In the genomic region with DNA sequence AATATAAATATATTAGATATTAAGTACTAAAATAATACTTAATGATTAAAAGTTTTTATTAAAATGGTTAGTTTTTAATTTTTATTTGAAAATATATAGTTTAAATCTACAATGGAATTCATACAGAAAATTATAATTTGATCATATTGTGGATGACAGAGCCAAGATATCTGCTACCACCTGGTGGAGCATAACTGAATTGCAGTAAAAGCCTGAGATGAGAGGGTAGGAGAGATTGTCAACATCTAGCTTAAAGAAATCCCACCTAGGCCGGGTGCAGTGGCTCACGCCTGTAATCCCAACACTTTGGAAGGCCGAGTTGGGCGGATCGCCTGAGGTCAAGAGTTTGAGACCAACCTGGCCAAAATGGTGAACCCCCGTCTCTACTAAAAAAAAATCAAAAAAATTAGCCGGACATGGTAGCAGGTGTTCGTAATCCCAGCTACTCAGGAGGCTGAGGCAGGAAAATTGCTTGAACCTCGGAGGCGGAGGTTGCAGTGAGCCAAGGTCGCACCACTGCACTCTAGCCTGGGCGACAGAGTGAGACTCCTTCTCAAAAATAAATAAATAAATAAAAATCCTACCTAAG, we compare ENCODE assay signal across 8 cellular contexts. TPM values are rescaled to one million over a fixed set of nuclear protein-coding genes. Genes with fewer than 3 reads are reported as not detected.
DNase-seq lines count a peak whose midpoint lies in the region; ATAC-seq and TF ChIP-seq lines count a peak whose summit lies in the region.

No MANE protein-coding gene starts in this region.

- H3K36me3 Mint-ChIP-seq in endodermal cell (ENCODE audit: low read depth): no peaks in the 10 kb centered on the region
- peaks cover 4% of the 10 kb centered on the region for H3K36me3 Mint-ChIP-seq in stimulated activated memory B cell treated with anti-CD40 and anti-IgM and Interleukin-4, amounts not matched to agents 10 μg/mL and 1 μg/mL and 100 μg/mL, for 72 hours

- peaks cover 49% of the 10 kb centered on the region for H3K27me3 ChIP-seq in endodermal cell (ENCODE audit: control insufficient read depth, insufficient read depth, low read length, poor library complexity, severe bottlenecking)

- peak; percentile 62 for TF ChIP-seq CTCF in GM12872 (IDR thresholded peaks at IDR 0.05; ENCODE audit: insufficient read depth, low read depth, low read length)
- 0 out of 2 replicates have a peak, but pooled peaks have one; percentile 18 for TF ChIP-seq CTCF in RWPE1 (conservative IDR thresholded peaks at IDR 0.05; ENCODE audit: low read depth)
- TF ChIP-seq CTCF in endodermal cell (conservative IDR thresholded peaks at IDR 0.05): peak; percentile 91
- TF ChIP-seq CTCF in retinal pigment epithelial cell (conservative IDR thresholded peaks at IDR 0.05; ENCODE audit: low read depth, low read length): peak; percentile 71

- no peak overlapping the region for H3K9ac ChIP-seq in endodermal cell (ENCODE audit: extremely low read depth, low read length, poor library complexity, severe bottlenecking)

- in situ Hi-C loops in ACHN (cut with HindIII; ENCODE audit: low pct_ligation_motif_present, low pct_unique_long_range_greater_than_20kb, low sequenced_read_pairs): no loop called here

- no peaks in the 10 kb centered on the region for H3K36me3 ChIP-seq in endodermal cell (ENCODE audit: control insufficient read depth, insufficient read depth, low read length)

- peak; percentile 38 for DNase-seq in ACHN
- DNase-seq in RWPE1 (ENCODE audit: low spot score): no peak
- peak; percentile 74 for DNase-seq in endodermal cell
- no peak for DNase-seq in retinal pigment epithelial cell (ENCODE audit: low read depth)
- no peak for DNase-seq in NCI-H1436 (lab: John Stamatoyannopoulos, UW)

- no peaks in the 10 kb centered on the region for H3K4me1 ChIP-seq in endodermal cell (ENCODE audit: control insufficient read depth, insufficient read depth, low read length)

- CTCF ChIA-PET in RWPE1 (lab: Yijun Ruan, JAX): interaction anchor here (0.8 kb wide), 1 partner anchor 66 kb away, joined by 4 read pairs; no protein-coding TSS in a partner anchor

- no peak overlapping the region for H3K4me3 ChIP-seq in endodermal cell (ENCODE audit: low read length)
- H3K4me3 ChIP-seq in retinal pigment epithelial cell (ENCODE audit: low read length): no peak overlapping the region

- no peak overlapping the region for H3K4me3 Mint-ChIP-seq in endodermal cell
- H3K4me3 Mint-ChIP-seq in stimulated activated memory B cell treated with anti-CD40 and anti-IgM and Interleukin-4, amounts not matched to agents 10 μg/mL and 1 μg/mL and 100 μg/mL, for 72 hours: no peak overlapping the region

- ATAC-seq in GM21447 (IDR thresholded peaks at IDR 0.05; ENCODE audit: unreplicated experiment): no peak
- ATAC-seq in stimulated activated memory B cell treated with anti-CD40 and anti-IgM and Interleukin-4, amounts not matched to agents 10 μg/mL and 1 μg/mL and 100 μg/mL, for 72 hours: no peak

- POLR2A ChIA-PET in RWPE1 (lab: Yijun Ruan, JAX; ENCODE audit: low non-redundant PET): no interaction called here

- no peak overlapping the region for H3K27ac ChIP-seq in RWPE1
- no peak overlapping the region for H3K27ac ChIP-seq in endodermal cell (ENCODE audit: low read depth, low read length)

- H3K4me1 Mint-ChIP-seq in endodermal cell: no peaks in the 10 kb centered on the region
- H3K4me1 Mint-ChIP-seq in stimulated activated memory B cell treated with anti-CD40 and anti-IgM and Interleukin-4, amounts not matched to agents 10 μg/mL and 1 μg/mL and 100 μg/mL, for 72 hours: peaks cover 25% of the 10 kb centered on the region

- peaks cover 1% of the 10 kb centered on the region for H3K9me3 Mint-ChIP-seq in endodermal cell
- peaks cover 2% of the 10 kb centered on the region for H3K9me3 Mint-ChIP-seq in stimulated activated memory B cell treated with anti-CD40 and anti-IgM and Interleukin-4, amounts not matched to agents 10 μg/mL and 1 μg/mL and 100 μg/mL, for 72 hours

- WGBS in endodermal cell (ENCODE audit: insufficient coverage in 1 of 2, insufficient read length in 1 of 2), 2 experiments: 88 to 89% methylated on average over 12 of the region's 12 CpGs

- no peak overlapping the region for H3K27ac Mint-ChIP-seq in endodermal cell
- no peak overlapping the region for H3K27ac Mint-ChIP-seq in stimulated activated memory B cell treated with anti-CD40 and anti-IgM and Interleukin-4, amounts not matched to agents 10 μg/mL and 1 μg/mL and 100 μg/mL, for 72 hours

- H3K27me3 Mint-ChIP-seq in endodermal cell (ENCODE audit: insufficient read depth): peaks cover 31% of the 10 kb centered on the region
- H3K27me3 Mint-ChIP-seq in stimulated activated memory B cell treated with anti-CD40 and anti-IgM and Interleukin-4, amounts not matched to agents 10 μg/mL and 1 μg/mL and 100 μg/mL, for 72 hours: no peaks in the 10 kb centered on the region

- peaks cover 3% of the 10 kb centered on the region for H3K9me3 ChIP-seq in endodermal cell (ENCODE audit: control insufficient read depth, low read length)

RNA-seq across cellular contexts. Expression of a gene that starts 25.1 kb away (rescaled TPM):
- not detected for total RNA-seq in endodermal cell
- not detected for polyA plus RNA-seq in endodermal cell (2013, experiment 1 of 2)
- polyA plus RNA-seq in endodermal cell (2013, experiment 2 of 2): not detected

Comparison
In these comparisons a context has a peak if more than half of its experiments do, and no peak if none do; other contexts are left out.
1. DNase-seq: peak in ACHN (single experiment) and endodermal cell (single experiment); none in RWPE1 (single experiment), retinal pigment epithelial cell (single experiment) and NCI-H1436 (single experiment).
2. CTCF ChIP-seq: peak in every context shown above with its lines; median percentile 91 in endodermal cell; 71 in retinal pigment epithelial cell; 62 in GM12872; 18 in RWPE1.